10 cellular contexts compared by ENCODE assay signal in the genomic region with DNA sequence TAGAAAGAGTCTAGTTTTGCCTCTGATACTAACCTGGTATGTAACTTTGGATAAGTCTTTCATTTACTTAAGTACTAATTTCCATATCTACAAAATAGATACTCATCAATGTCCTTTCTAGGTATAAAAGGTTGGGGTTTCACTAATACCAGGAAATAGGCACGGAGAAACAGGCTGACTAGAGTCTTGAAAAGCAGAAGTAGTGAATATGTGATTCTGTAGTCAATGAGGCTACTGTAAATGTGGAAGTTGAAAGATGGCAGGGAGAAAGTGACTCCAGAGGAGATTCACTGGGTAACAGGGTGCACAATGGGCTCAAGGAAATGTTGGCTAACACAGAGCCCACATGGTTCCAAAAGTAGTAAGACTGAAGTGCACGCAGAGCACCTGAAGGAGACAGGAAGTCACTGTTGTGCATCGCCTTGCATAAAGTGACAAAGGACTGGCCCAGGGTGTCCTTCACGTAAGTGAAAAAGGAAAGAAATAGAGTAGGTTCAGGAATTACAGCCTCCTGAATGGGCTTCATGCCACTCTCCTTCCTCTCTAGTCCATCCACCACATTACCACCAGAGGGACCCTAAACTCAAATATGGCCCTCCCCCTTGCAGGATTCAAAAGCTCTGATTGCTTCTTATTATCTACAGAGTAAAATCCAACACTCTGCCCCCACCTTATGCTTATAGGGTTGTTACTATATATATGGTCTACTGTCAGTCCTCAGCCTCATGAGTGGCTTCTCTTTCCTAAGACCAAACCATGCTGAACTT.
A peak's percentile ranks its signal among the peaks of the same experiment; 100 is the strongest.
DNase-seq lines count a peak whose midpoint lies in the region; ATAC-seq and TF ChIP-seq lines count a peak whose summit lies in the region.
"Had no signal": no experiment of that assay in that cellular context is flagged by ENCODE, and none has a peak within 500 bp of the region (broad histone marks: within the 10 kb centered on the region; RNA-seq: fewer than 3 reads in every experiment).

No MANE protein-coding gene starts in this region.

- H3K4me1 ChIP-seq in tibial artery = no peaks in the 10 kb centered on the region

- no peaks in the 10 kb centered on the region for H3K9me3 ChIP-seq in tibial artery

- POLR2A ChIA-PET in activated CD4-positive, alpha-beta T cell treated with anti-CD3 and anti-CD28 coated beads for 36 hours (lab: Charles Lee) = no interaction called here

- DNase-seq in activated CD4-positive, alpha-beta T cell treated with anti-CD3 and anti-CD28 coated beads for 36 hours = peak; percentile 13
- DNase-seq in activated CD4-positive, alpha-beta T cell treated with anti-CD3 and anti-CD28 coated beads, Interleukin-2, amount 50 U/mL, for 4 hours = no peak
- DNase-seq in RKO (ENCODE audit: low spot score) = peak; percentile 26
- no peak for DNase-seq in progenitor cell of endocrine pancreas (ENCODE audit: low spot score, unreplicated experiment)
- DNase-seq in G401 (ENCODE audit: low spot score) = no peak
- DNase-seq in tibial artery = no peak
- DNase-seq in mesenteric fat pad (ENCODE audit: low spot score) = no peak
- DNase-seq: right cardiac atrium had no signal

- no peak overlapping the region for H3K4me3 Mint-ChIP-seq in activated CD4-positive, alpha-beta T cell treated with anti-CD3 and anti-CD28 coated beads for 36 hours
- H3K4me3 Mint-ChIP-seq in progenitor cell of endocrine pancreas (ENCODE audit: low read depth) = no peak overlapping the region
- H3K4me3 Mint-ChIP-seq: dendritic cell treated with granulocyte-macrophage colony-stimulating factor and Interleukin-4, amounts not matched to agents 40 ng/mL and 50 ng/mL, for 4 days had no signal

- H3K9me3 Mint-ChIP-seq in activated CD4-positive, alpha-beta T cell treated with anti-CD3 and anti-CD28 coated beads for 36 hours (ENCODE audit: low read depth) = no peaks in the 10 kb centered on the region
- no peaks in the 10 kb centered on the region for H3K9me3 Mint-ChIP-seq in progenitor cell of endocrine pancreas (ENCODE audit: low read depth)
- H3K9me3 Mint-ChIP-seq: dendritic cell treated with granulocyte-macrophage colony-stimulating factor and Interleukin-4, amounts not matched to agents 40 ng/mL and 50 ng/mL, for 4 days had no signal

- intact Hi-C loops in activated CD4-positive, alpha-beta T cell treated with anti-CD3 and anti-CD28 coated beads for 36 hours (cut with DNase I, micrococcal nuclease) = loop anchor here (1.0 to 10.0 kb wide), 4 partner anchors 145 to 360 kb away; no protein-coding TSS in a partner anchor
- intact Hi-C loops in tibial artery (cut with DNase I; ENCODE audit: low total_unique reads) = no loop called here

- no peak overlapping the region for H3K27ac ChIP-seq in tibial artery

- no peaks in the 10 kb centered on the region for H3K27me3 ChIP-seq in tibial artery

- no peaks in the 10 kb centered on the region for H3K4me1 Mint-ChIP-seq in activated CD4-positive, alpha-beta T cell treated with anti-CD3 and anti-CD28 coated beads for 36 hours
- H3K4me1 Mint-ChIP-seq in progenitor cell of endocrine pancreas (ENCODE audit: low read depth) = peaks cover 7% of the 10 kb centered on the region

- no peaks in the 10 kb centered on the region for H3K36me3 Mint-ChIP-seq in activated CD4-positive, alpha-beta T cell treated with anti-CD3 and anti-CD28 coated beads for 36 hours (ENCODE audit: low read depth)
- H3K36me3 Mint-ChIP-seq in progenitor cell of endocrine pancreas (ENCODE audit: insufficient read depth) = no peaks in the 10 kb centered on the region

- H3K27ac Mint-ChIP-seq in activated CD4-positive, alpha-beta T cell treated with anti-CD3 and anti-CD28 coated beads for 36 hours = no peak overlapping the region
- no peak overlapping the region for H3K27ac Mint-ChIP-seq in progenitor cell of endocrine pancreas
- H3K27ac Mint-ChIP-seq: dendritic cell treated with granulocyte-macrophage colony-stimulating factor and Interleukin-4, amounts not matched to agents 40 ng/mL and 50 ng/mL, for 4 days had no signal

- H3K4me3 ChIP-seq in tibial artery = no peak overlapping the region

- ATAC-seq in activated CD4-positive, alpha-beta T cell treated with anti-CD3 and anti-CD28 coated beads for 36 hours = peak; percentile 19
- peak; percentile 58 for ATAC-seq in HG02870 (IDR thresholded peaks at IDR 0.05; ENCODE audit: unreplicated experiment)
- ATAC-seq: right cardiac atrium had no signal

- in situ Hi-C loops in G401 (cut with HindIII; ENCODE audit: low sequenced_read_pairs) = no loop called here

- CTCF ChIA-PET in activated CD4-positive, alpha-beta T cell treated with anti-CD3 and anti-CD28 coated beads for 36 hours (lab: Charles Lee) = interaction anchor here (0.6 to 1.1 kb wide), 6 partner anchors 14 to 360 kb away, joined by 3 to 5 read pairs (median 3); no protein-coding TSS in a partner anchor

- H3K36me3 ChIP-seq in tibial artery = no peaks in the 10 kb centered on the region

- TF ChIP-seq CTCF in progenitor cell of endocrine pancreas (IDR thresholded peaks at IDR 0.05; ENCODE audit: unreplicated experiment) = peak; percentile 42
- TF ChIP-seq CTCF in tibial artery (IDR thresholded peaks at IDR 0.05) = no peak

- peaks cover 11% of the 10 kb centered on the region for H3K27me3 Mint-ChIP-seq in activated CD4-positive, alpha-beta T cell treated with anti-CD3 and anti-CD28 coated beads for 36 hours
- peaks cover 7% of the 10 kb centered on the region for H3K27me3 Mint-ChIP-seq in progenitor cell of endocrine pancreas
- H3K27me3 Mint-ChIP-seq: dendritic cell treated with granulocyte-macrophage colony-stimulating factor and Interleukin-4, amounts not matched to agents 40 ng/mL and 50 ng/mL, for 4 days had no signal

Comparison
In these comparisons a context has a peak if more than half of its experiments do, and no peak if none do; other contexts are left out.
1. DNase-seq: peak in activated CD4-positive, alpha-beta T cell treated with anti-CD3 and anti-CD28 coated beads for 36 hours (single experiment) and RKO (single experiment); none in activated CD4-positive, alpha-beta T cell treated with anti-CD3 and anti-CD28 coated beads, Interleukin-2, amount 50 U/mL, for 4 hours (0 of 2), progenitor cell of endocrine pancreas (single experiment), G401 (single experiment), tibial artery (0 of 2) and mesenteric fat pad (single experiment).